In the genomic region with DNA sequence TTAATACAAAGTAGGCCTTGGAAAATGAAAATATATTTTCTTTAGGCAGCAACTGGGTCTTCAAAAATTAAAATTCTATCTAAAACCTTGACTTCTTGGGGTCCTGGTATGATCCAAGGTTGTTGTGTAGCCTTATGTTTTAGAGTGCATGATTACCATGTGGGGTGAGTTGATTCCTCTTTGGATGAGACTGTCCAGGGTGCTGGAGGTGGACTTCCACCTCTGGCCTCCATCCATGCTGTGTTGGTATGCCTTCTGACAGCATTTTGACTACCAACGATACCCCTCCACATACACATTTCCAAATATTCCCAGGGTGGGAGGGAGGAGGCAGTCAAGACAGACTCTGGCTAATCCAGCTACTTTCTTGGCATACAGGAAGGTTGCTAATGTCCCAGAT, we compare ENCODE assay signal across 31 cellular contexts.
"Had no signal": no experiment of that assay in that cellular context is flagged by ENCODE, and none has a peak within 500 bp of the region (broad histone marks: within the 10 kb centered on the region; RNA-seq: fewer than 3 reads in every experiment).

No MANE protein-coding gene starts in this region.

- H3K27ac Mint-ChIP-seq: natural killer cell; nephron; neural progenitor cell; progenitor cell of endocrine pancreas; stimulated activated memory B cell treated with anti-CD40 and anti-IgM and Interleukin-4, amounts not matched to agents 10 μg/mL and 1 μg/mL and 100 μg/mL, for 72 hours; stimulated activated naive CD8-positive, alpha-beta T cell treated with anti-CD3 and anti-CD28 coated beads, Interleukin-15, amount 100 ng/mL, for 72 hours; type B pancreatic cell had no signal

- H3K4me2 ChIP-seq: neural progenitor cell, smooth muscle cell had no signal

- H3K4me3 ChIP-seq: neural progenitor cell, ovary, psoas muscle, skin epidermis, smooth muscle cell, spleen, suprapubic skin, testis, tibial artery, transverse colon, upper lobe of right lung, uterus had no signal

- H3K4me3 Mint-ChIP-seq: natural killer cell; nephron; neural progenitor cell; stimulated activated memory B cell treated with anti-CD40 and anti-IgM and Interleukin-4, amounts not matched to agents 10 μg/mL and 1 μg/mL and 100 μg/mL, for 72 hours; stimulated activated naive CD8-positive, alpha-beta T cell treated with anti-CD3 and anti-CD28 coated beads, Interleukin-15, amount 100 ng/mL, for 72 hours; type B pancreatic cell had no signal

- H2AFZ ChIP-seq: neural progenitor cell, parathyroid adenoma had no signal

- H3K4me1 ChIP-seq: parathyroid adenoma, psoas muscle, suprapubic skin, testis, tibial artery, transverse colon, uterus had no signal

- H3K4me1 Mint-ChIP-seq: nephron; stimulated activated naive CD8-positive, alpha-beta T cell treated with anti-CD3 and anti-CD28 coated beads, Interleukin-15, amount 100 ng/mL, for 72 hours had no signal

- H3K9me3 ChIP-seq: ovary, psoas muscle, suprapubic skin, testis, tibial artery, transverse colon, upper lobe of right lung, uterus had no signal

- H3K36me3 Mint-ChIP-seq: natural killer cell, neural progenitor cell, type B pancreatic cell had no signal

- ATAC-seq: natural killer cell; psoas muscle; right cardiac atrium; sciatic nerve; stimulated activated memory B cell treated with anti-CD40 and anti-IgM and Interleukin-4, amounts not matched to agents 10 μg/mL and 1 μg/mL and 100 μg/mL, for 72 hours; stimulated activated naive CD8-positive, alpha-beta T cell treated with anti-CD3 and anti-CD28 coated beads, Interleukin-15, amount 100 ng/mL, for 72 hours; stimulated activated naive CD8-positive, alpha-beta T cell treated with anti-CD3 and anti-CD28 coated beads, Interleukin-15, Interleukin-2, amounts not matched to agents 100 U/mL and 50 U/mL, for 24 hours; upper lobe of right lung had no signal

- H3K36me3 ChIP-seq: neural progenitor cell, ovary, spleen, suprapubic skin, tibial artery, transverse colon, upper lobe of right lung, uterus had no signal

- H3K27me3 Mint-ChIP-seq: stimulated activated memory B cell treated with anti-CD40 and anti-IgM and Interleukin-4, amounts not matched to agents 10 μg/mL and 1 μg/mL and 100 μg/mL, for 72 hours had no signal

- H3K27me3 ChIP-seq: neural progenitor cell, ovary, spleen, suprapubic skin, testis, tibial artery, transverse colon, upper lobe of right lung, uterus had no signal

- DNase-seq: natural killer cell; occipital lobe; ovary; posterior cingulate gyrus; psoas muscle; right cardiac atrium; spleen; stimulated activated CD4-positive, alpha-beta T cell treated with anti-CD3 and anti-CD28 coated beads, Interleukin-12 subunit alpha, Interleukin-12 subunit beta, amount 100 ng/mL, for 4 hours; stimulated activated CD4-positive, alpha-beta T cell treated with anti-CD3 and anti-CD28 coated beads, Interleukin-1b, Interleukin-23, amount 100 ng/mL, for 48 hours; stimulated activated CD4-positive, alpha-beta T cell treated with anti-CD3 and anti-CD28 coated beads, Interleukin-4, amount 100 ng/mL, for 1 hour; stimulated activated CD4-positive, alpha-beta T cell treated with anti-CD3 and anti-CD28 coated beads, Interleukin-4, amount 100 ng/mL, for 4 hours; stimulated activated CD8-positive, alpha-beta memory T cell treated with anti-CD3 and anti-CD28 coated beads, Interleukin-4, amount 100 ng/mL, for 48 hours; stimulated activated naive CD4-positive, alpha-beta T cell; stimulated activated naive CD8-positive, alpha-beta T cell treated with anti-CD3 and anti-CD28 coated beads, Interleukin-15, amount 100 ng/mL, for 72 hours; stimulated activated naive CD8-positive, alpha-beta T cell treated with anti-CD3 and anti-CD28 coated beads, Interleukin-15, Interleukin-2, amounts not matched to agents 100 U/mL and 50 U/mL, for 24 hours; substantia nigra; testis; tibial artery; transverse colon; upper lobe of right lung; uterus had no signal

- H3K27ac ChIP-seq: neural progenitor cell, ovary, parathyroid adenoma, psoas muscle, skin epidermis, spleen, suprapubic skin, testis, tibial artery, transverse colon, upper lobe of right lung, uterus had no signal

- H3K9ac ChIP-seq: neural progenitor cell, parathyroid adenoma had no signal

- H3K9me3 Mint-ChIP-seq: natural killer cell; nephron; neural progenitor cell; stimulated activated memory B cell treated with anti-CD40 and anti-IgM and Interleukin-4, amounts not matched to agents 10 μg/mL and 1 μg/mL and 100 μg/mL, for 72 hours; stimulated activated naive CD8-positive, alpha-beta T cell treated with anti-CD3 and anti-CD28 coated beads, Interleukin-15, amount 100 ng/mL, for 72 hours; type B pancreatic cell had no signal
